19 cellular contexts compared by ENCODE assay signal in the genomic region with DNA sequence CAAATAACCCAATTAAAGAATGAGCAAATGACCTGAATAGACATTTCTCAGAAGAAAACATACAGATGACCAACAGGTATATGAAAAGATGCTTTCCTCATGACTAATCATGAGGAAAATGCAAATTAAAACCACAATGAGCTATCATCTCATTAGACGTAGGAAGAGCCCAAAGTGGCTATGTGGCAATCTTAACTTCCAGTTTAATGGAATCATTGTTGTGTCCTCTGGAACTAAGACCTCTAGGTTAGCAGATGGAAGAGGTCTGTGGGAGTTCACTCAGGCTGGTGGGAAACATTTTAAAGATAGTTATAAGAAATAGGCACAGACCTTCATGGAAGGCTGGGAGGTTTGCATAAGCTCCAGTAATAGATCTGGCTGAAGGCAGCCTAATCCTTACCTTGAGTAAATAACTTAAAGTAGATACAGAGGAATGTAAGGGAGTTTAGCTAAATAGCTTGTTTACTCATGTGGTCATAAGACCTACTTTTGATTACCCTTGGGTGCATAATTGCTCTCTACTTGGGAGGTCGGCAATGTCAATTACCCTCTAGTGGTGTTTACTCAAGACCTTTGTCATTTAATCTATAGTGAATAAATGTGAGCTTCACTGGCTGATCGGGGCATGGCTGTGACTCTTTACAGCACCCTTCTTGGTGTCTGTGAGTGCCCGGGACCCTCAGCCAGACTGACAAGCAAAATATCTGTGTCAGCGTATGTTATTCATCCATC.
DNase-seq lines count a peak whose midpoint lies in the region; ATAC-seq and TF ChIP-seq lines count a peak whose summit lies in the region.
"Had no signal": no experiment of that assay in that cellular context is flagged by ENCODE, and none has a peak within 500 bp of the region (broad histone marks: within the 10 kb centered on the region; RNA-seq: fewer than 3 reads in every experiment).

No MANE protein-coding gene starts in this region.

- in situ Hi-C loops in transverse colon (cut with MboI; ENCODE audit: low pct_ligation_motif_present in 1 of 4, low pct_unique_long_range_greater_than_20kb in 1 of 4, low sequenced_read_pairs in 3 of 4), result no loop called here

- no peak for TF ChIP-seq EP300 in transverse colon (IDR thresholded peaks at IDR 0.05; ENCODE audit: low read depth)

- intact Hi-C loops in transverse colon (cut with DNase I; ENCODE audit: low total_unique reads), result no loop called here

- no peaks in the 10 kb centered on the region for H3K4me1 Mint-ChIP-seq in stimulated activated effector memory CD8-positive, alpha-beta T cell treated with anti-CD3 and anti-CD28 coated beads, Interleukin-12 subunit alpha, Interleukin-12 subunit beta, amount 100 ng/mL, for 72 hours

- H3K36me3 ChIP-seq in transverse colon, result no peaks in the 10 kb centered on the region
- H3K36me3 ChIP-seq: esophagus squamous epithelium had no signal

- no peak for TF ChIP-seq POLR2A in transverse colon (IDR thresholded peaks at IDR 0.05)

- peaks cover 21% of the 10 kb centered on the region for H3K9me3 Mint-ChIP-seq in stimulated activated effector memory CD8-positive, alpha-beta T cell treated with anti-CD3 and anti-CD28 coated beads, Interleukin-12 subunit alpha, Interleukin-12 subunit beta, amount 100 ng/mL, for 72 hours

- no peak overlapping the region for H3K4me3 ChIP-seq in transverse colon
- H3K4me3 ChIP-seq: esophagus squamous epithelium had no signal

- H3K36me3 Mint-ChIP-seq in stimulated activated effector memory CD8-positive, alpha-beta T cell treated with anti-CD3 and anti-CD28 coated beads, Interleukin-12 subunit alpha, Interleukin-12 subunit beta, amount 100 ng/mL, for 72 hours, result no peaks in the 10 kb centered on the region

- WGBS in transverse colon (ENCODE audit: low coverage in 1 of 2), 2 donors, result 25 to 60% methylated on average over 1 to 5 of the region's 5 CpGs

- no peak overlapping the region for H3K27ac Mint-ChIP-seq in stimulated activated effector memory CD8-positive, alpha-beta T cell treated with anti-CD3 and anti-CD28 coated beads, Interleukin-12 subunit alpha, Interleukin-12 subunit beta, amount 100 ng/mL, for 72 hours
- H3K27ac Mint-ChIP-seq: activated CD8-positive, alpha-beta T cell treated with anti-CD3 and anti-CD28 coated beads for 36 hours; activated naive CD4-positive, alpha-beta T cell treated with anti-CD3 and anti-CD28 coated beads, Interleukin-2, amount 50 U/mL, for 72 hours had no signal

- no peak for TF ChIP-seq CTCF in transverse colon (IDR thresholded peaks at IDR 0.05)

- H3K4me3 Mint-ChIP-seq in stimulated activated effector memory CD8-positive, alpha-beta T cell treated with anti-CD3 and anti-CD28 coated beads, Interleukin-12 subunit alpha, Interleukin-12 subunit beta, amount 100 ng/mL, for 72 hours, result no peak overlapping the region
- H3K4me3 Mint-ChIP-seq: activated CD8-positive, alpha-beta T cell treated with anti-CD3 and anti-CD28 coated beads for 36 hours had no signal

- DNase-seq in COLO829 (ENCODE audit: low spot score) (peak; percentile 18), HT1080 (ENCODE audit: low read depth) (peak; percentile 60), amniotic epithelial cell (ENCODE audit: low read depth) (peak; percentile 92), fibroblast of peridontal ligament (ENCODE audit: extremely low read depth) (peak; percentile 14), transverse colon (no peak), HuH-7 (ENCODE audit: low spot score) (no peak)
- no peak for DNase-seq in stimulated activated effector memory CD8-positive, alpha-beta T cell treated with anti-CD3 and anti-CD28 coated beads, Interleukin-12 subunit alpha, Interleukin-12 subunit beta, amount 100 ng/mL, for 72 hours (ENCODE audit: low spot score in 2 of 2)
- DNase-seq: ACHN; activated CD8-positive, alpha-beta T cell treated with anti-CD3 and anti-CD28 coated beads for 36 hours; activated T-cell treated with anti-CD3 and anti-CD28 coated beads, Interleukin-2, amount 50 U/mL, for 48 hours; DMS79 treated with DMSO at 0.1 percent for 48 hours; esophagus squamous epithelium; NCI-H748 treated with DMSO at 0.1 percent for 48 hours; stimulated activated CD4-positive, alpha-beta T cell treated with anti-CD3 and anti-CD28 coated beads, Interleukin-2, amount 100 ng/mL, for 24 hours; SW 1271 had no signal

- no peak overlapping the region for H3K27ac ChIP-seq in transverse colon
- H3K27ac ChIP-seq: esophagus squamous epithelium had no signal

- no peak for ATAC-seq in stimulated activated effector memory CD8-positive, alpha-beta T cell treated with anti-CD3 and anti-CD28 coated beads, Interleukin-12 subunit alpha, Interleukin-12 subunit beta, amount 100 ng/mL, for 72 hours
- ATAC-seq in HG02623 (IDR thresholded peaks at IDR 0.05; ENCODE audit: unreplicated experiment), result no peak
- ATAC-seq: activated CD8-positive, alpha-beta T cell treated with anti-CD3 and anti-CD28 coated beads for 36 hours; activated naive CD4-positive, alpha-beta T cell treated with anti-CD3 and anti-CD28 coated beads, Interleukin-2, amount 50 U/mL, for 72 hours; left lobe of liver; Panc1 had no signal

- no peaks in the 10 kb centered on the region for H3K27me3 ChIP-seq in transverse colon
- H3K27me3 ChIP-seq: esophagus squamous epithelium had no signal

- H3K4me1 ChIP-seq in transverse colon, result no peaks in the 10 kb centered on the region

- H3K9me3 ChIP-seq in transverse colon, result peaks cover 5 to 6% of the 10 kb centered on the region in 2 donors

Comparison
In these comparisons a context has a peak if more than half of its experiments do, and no peak if none do; other contexts are left out.
1. DNase-seq: peak in COLO829 (single experiment), HT1080 (single experiment), amniotic epithelial cell (single experiment) and fibroblast of peridontal ligament (single experiment); none in stimulated activated effector memory CD8-positive, alpha-beta T cell treated with anti-CD3 and anti-CD28 coated beads, Interleukin-12 subunit alpha, Interleukin-12 subunit beta, amount 100 ng/mL, for 72 hours (0 of 2), transverse colon (single experiment) and HuH-7 (single experiment).